Comparison of ENCODE assay signal across 19 cellular contexts in the genomic region with DNA sequence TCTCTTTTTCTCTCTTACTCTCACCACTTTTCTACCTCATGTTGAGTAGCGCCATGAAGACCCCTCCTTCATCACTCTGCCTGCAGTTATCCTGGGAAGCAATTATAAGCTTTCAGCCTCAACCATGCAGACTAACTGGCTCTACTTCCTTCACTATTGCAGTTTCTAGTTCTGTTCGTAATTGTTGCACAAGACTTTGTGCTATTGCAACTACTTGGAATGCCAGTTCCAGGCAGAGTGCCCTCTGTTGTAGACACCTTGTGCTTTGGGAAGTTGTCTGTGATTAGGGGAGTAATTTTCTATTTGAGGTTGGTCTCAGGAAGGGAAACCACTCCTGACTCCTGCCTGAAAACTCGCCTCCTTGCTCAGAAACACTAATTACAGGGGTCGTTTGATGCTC. TPM values are rescaled to one million over a fixed set of nuclear protein-coding genes. Genes with fewer than 3 reads are reported as not detected.
DNase-seq lines count a peak whose midpoint lies in the region; ATAC-seq and TF ChIP-seq lines count a peak whose summit lies in the region.
"Had no signal": no experiment of that assay in that cellular context is flagged by ENCODE, and none has a peak within 500 bp of the region (broad histone marks: within the 10 kb centered on the region; RNA-seq: fewer than 3 reads in every experiment).

No MANE protein-coding gene starts in this region.

- peak overlapping the region; percentile 24 for H2BK120ac ChIP-seq in trophoblast cell (ENCODE audit: insufficient read depth, low read length, poor library complexity)

- H3K4me3 ChIP-seq in HUES48 (ENCODE audit: low read depth, low read length) (no peak overlapping the region), hepatocyte (no peak overlapping the region), trophoblast cell (ENCODE audit: low read depth, low read length) (no peak overlapping the region)
- H3K4me3 ChIP-seq: BLaER1, K562, smooth muscle cell, thoracic aorta had no signal

- H3K4me2 ChIP-seq in hepatocyte (no peak overlapping the region), trophoblast cell (ENCODE audit: low read length) (peak overlapping the region; percentile 27)
- H3K4me2 ChIP-seq: BLaER1, smooth muscle cell had no signal

- H3K27ac ChIP-seq in HUES48 (ENCODE audit: low read depth, low read length) (peak overlapping the region; percentile 3), hepatocyte (peak overlapping the region; percentile 34), trophoblast cell (ENCODE audit: low read depth, low read length) (peak overlapping the region; percentile 77)
- H3K27ac ChIP-seq: BLaER1, parathyroid adenoma, thoracic aorta had no signal

- no peaks in the 10 kb centered on the region for H4K20me1 ChIP-seq in hepatocyte (ENCODE audit: insufficient read depth, poor library complexity, severe bottlenecking)
- H4K20me1 ChIP-seq: BLaER1 had no signal

- H3K79me1 ChIP-seq in trophoblast cell (ENCODE audit: low read length), result peaks cover 7% of the 10 kb centered on the region

- H4K91ac ChIP-seq in trophoblast cell (ENCODE audit: low read depth, low read length), result no peak overlapping the region

- no peak overlapping the region for H4K12ac ChIP-seq in trophoblast cell (ENCODE audit: low read depth, low read length)

- peak; percentile 23 for DNase-seq in SKM-1 (lab: John Stamatoyannopoulos, UW; ENCODE audit: unreplicated experiment)
- DNase-seq in hepatocyte (ENCODE audit: low spot score), result peak; percentile 15
- DNase-seq in trophoblast cell, result peak; percentile 80 to 91
- no peak for DNase-seq in HK-2 (ENCODE audit: unreplicated experiment)
- no peak for DNase-seq in amygdala (lab: John Stamatoyannopoulos, UW)
- DNase-seq: activated CD4-positive, alpha-beta T cell treated with anti-CD3 and anti-CD28 coated beads, Interleukin-2, amount 50 U/mL, for 48 hours; activated T-cell treated with anti-CD3 and anti-CD28 coated beads, Interleukin-2, amount 50 U/mL, for 4 hours; DMS153; left cardiac atrium; NCI-H1105; NCI-H2171 had no signal

- TF ChIP-seq CTCF in hepatocyte (IDR thresholded peaks at IDR 0.05; ENCODE audit: poor library complexity), result no peak

- H3K9me3 ChIP-seq in HUES48 (ENCODE audit: control insufficient read depth, insufficient read depth, low read length), result no peaks in the 10 kb centered on the region
- H3K9me3 ChIP-seq in hepatocyte (ENCODE audit: low read depth), result no peaks in the 10 kb centered on the region
- H3K9me3 ChIP-seq in trophoblast cell (ENCODE audit: insufficient read depth, low read depth, low read length), result no peaks in the 10 kb centered on the region
- H3K9me3 ChIP-seq: BLaER1, thoracic aorta had no signal

- H3K9me2 ChIP-seq in hepatocyte (replicated peaks; ENCODE audit: insufficient read depth), result no peaks in the 10 kb centered on the region

- 71% methylated on average over 4 of the region's 4 CpGs for WGBS in hepatocyte (ENCODE audit: low lambda C conversion rate, missing lambda C conversion rate)
- WGBS in trophoblast cell (ENCODE audit: extremely low coverage, insufficient coverage, insufficient read length), result no CpG with 5 or more reads among the region's 4 CpGs

- no peak overlapping the region for H3K23ac ChIP-seq in trophoblast cell (ENCODE audit: low read length)

- no peak overlapping the region for H2AK5ac ChIP-seq in trophoblast cell (ENCODE audit: low read length)

- ATAC-seq in GM21390 (IDR thresholded peaks at IDR 0.05; ENCODE audit: unreplicated experiment), result no peak
- ATAC-seq: activated naive CD4-positive, alpha-beta T cell treated with anti-CD3 and anti-CD28 coated beads, Interleukin-2, amount 50 U/mL, for 72 hours; activated T-cell treated with anti-CD3 and anti-CD28 coated beads, Interleukin-2, amount 50 U/mL, for 4 hours; K562 had no signal

- H3K14ac ChIP-seq in trophoblast cell (ENCODE audit: low read length), result no peak overlapping the region

- H3K18ac ChIP-seq in trophoblast cell (ENCODE audit: low read length), result no peak overlapping the region

- H2BK12ac ChIP-seq in trophoblast cell (ENCODE audit: low read length), result no peak overlapping the region

- H2AFZ ChIP-seq in hepatocyte (no peak overlapping the region), trophoblast cell (ENCODE audit: insufficient read depth, low read length, poor library complexity) (no peak overlapping the region)
- H2AFZ ChIP-seq: parathyroid adenoma had no signal

- no peak overlapping the region for H4K8ac ChIP-seq in trophoblast cell (ENCODE audit: low read depth, low read length)

- no peak overlapping the region for H2BK5ac ChIP-seq in trophoblast cell (ENCODE audit: low read depth, low read length, poor library complexity)

- peaks cover 22% of the 10 kb centered on the region for H3K4me1 ChIP-seq in HUES48 (ENCODE audit: control insufficient read depth, insufficient read depth, low read length)
- H3K4me1 ChIP-seq in hepatocyte (ENCODE audit: insufficient read depth), result peaks cover 8% of the 10 kb centered on the region
- H3K4me1 ChIP-seq in trophoblast cell (ENCODE audit: control insufficient read depth in 1 of 2, insufficient read depth in 2 of 2, low read length in 2 of 2), result peaks cover 4 to 16% of the 10 kb centered on the region in 2 experiments
- H3K4me1 ChIP-seq: BLaER1 had no signal

- H3K36me3 ChIP-seq in HUES48 (ENCODE audit: control insufficient read depth, insufficient read depth, low read length) (no peaks in the 10 kb centered on the region), hepatocyte (replicated peaks; ENCODE audit: insufficient read depth, low read depth) (no peaks in the 10 kb centered on the region), trophoblast cell (ENCODE audit: control insufficient read depth in 1 of 2, insufficient read depth in 2 of 2, low read length in 2 of 2) (no peaks in the 10 kb centered on the region)
- H3K36me3 ChIP-seq: thoracic aorta had no signal

- peaks cover 20% of the 10 kb centered on the region for H3K79me2 ChIP-seq in hepatocyte
- H3K79me2 ChIP-seq in trophoblast cell (ENCODE audit: control insufficient read depth, insufficient read depth, low read length, poor library complexity), result no peaks in the 10 kb centered on the region

- H3K27me3 ChIP-seq in HUES48 (ENCODE audit: control insufficient read depth, insufficient read depth, low read length), result no peaks in the 10 kb centered on the region
- no peaks in the 10 kb centered on the region for H3K27me3 ChIP-seq in hepatocyte
- H3K27me3 ChIP-seq in trophoblast cell (ENCODE audit: insufficient read depth, low read length), result no peaks in the 10 kb centered on the region
- H3K27me3 ChIP-seq: BLaER1 had no signal

- no peak overlapping the region for H3K9ac ChIP-seq in HUES48 (ENCODE audit: low read depth, low read length)
- no peak overlapping the region for H3K9ac ChIP-seq in trophoblast cell (ENCODE audit: low read length)
- H3K9ac ChIP-seq: BLaER1, parathyroid adenoma had no signal

- no peak overlapping the region for H3K4ac ChIP-seq in trophoblast cell (ENCODE audit: low read depth, low read length)

RNA-seq across cellular contexts. Expression of a gene that starts 19.4 kb away (rescaled TPM):
- 76.1 and 88.9 TPM in 2 replicates for total RNA-seq in hepatocyte
- 71.2 and 85.0 TPM in 2 replicates for polyA plus RNA-seq in hepatocyte
- 48.2 and 49.2 TPM in 2 replicates for polyA plus RNA-seq in trophoblast cell (2013)

Comparison
In these comparisons a context has a peak if more than half of its experiments do, and no peak if none do; other contexts are left out.
1. H3K27ac ChIP-seq: peak in every context shown above with its lines; median percentile 77 in trophoblast cell; 34 in hepatocyte; 3 in HUES48.
2. DNase-seq: peak in SKM-1 (single experiment), hepatocyte (single experiment) and trophoblast cell (2 of 2); none in HK-2 (single experiment) and amygdala (0 of 56).